18 cellular contexts compared by ENCODE assay signal in the genomic region with DNA sequence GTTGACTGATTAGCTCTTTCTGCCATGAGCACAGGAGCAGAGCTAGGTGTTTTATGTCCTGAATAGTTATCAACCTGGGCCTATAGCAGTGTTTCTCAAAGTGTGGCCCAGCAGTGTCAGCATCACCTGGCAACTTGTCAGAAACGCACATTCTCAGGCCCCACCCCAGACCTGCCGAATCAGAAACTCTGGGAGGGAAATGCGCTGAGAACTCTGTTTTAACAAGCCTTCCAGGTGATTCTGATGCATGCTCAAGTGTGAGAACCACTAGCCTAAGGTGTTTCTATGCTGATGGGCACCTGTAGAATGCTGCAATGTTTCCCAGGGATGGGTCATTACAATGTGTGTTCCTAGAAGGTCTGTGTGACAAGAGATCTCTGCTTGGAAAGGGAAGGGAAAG.
A peak's percentile ranks its signal among the peaks of the same experiment; 100 is the strongest.
DNase-seq lines count a peak whose midpoint lies in the region; FAIRE-seq and TF ChIP-seq lines count a peak whose summit lies in the region.
"Had no signal": no experiment of that assay in that cellular context is flagged by ENCODE, and none has a peak within 500 bp of the region (broad histone marks: within the 10 kb centered on the region; RNA-seq: fewer than 3 reads in every experiment).

No MANE protein-coding gene starts in this region.

- no peaks in the 10 kb centered on the region for H3K27me3 ChIP-seq in bronchial epithelial cell (ENCODE audit: control insufficient read depth, insufficient read depth, low read length)

- TF ChIP-seq CTCF in bronchial epithelial cell (IDR thresholded peaks at IDR 0.05; ENCODE audit: insufficient read depth, low read length, severe bottlenecking) (no peak), epithelial cell of esophagus (IDR thresholded peaks at IDR 0.05; ENCODE audit: insufficient read depth, low read depth, low read length, missing control alignments) (no peak), chondrocyte (IDR thresholded peaks at IDR 0.05) (no peak)

- H3K27ac Mint-ChIP-seq in chondrocyte (ENCODE audit: unreplicated experiment), result no peak overlapping the region
- H3K27ac Mint-ChIP-seq: CD4-positive, alpha-beta memory T cell; GM23338 had no signal

- peaks cover 22% of the 10 kb centered on the region for H3K9me3 Mint-ChIP-seq in chondrocyte (ENCODE audit: low read depth)

- H3K36me3 ChIP-seq in bronchial epithelial cell (ENCODE audit: control insufficient read depth, insufficient read depth, low read length), result no peaks in the 10 kb centered on the region
- H3K36me3 ChIP-seq: HAP-1 had no signal

- FAIRE-seq in bronchial epithelial cell (lab: Jason Lieb, UNC), result no peak
- FAIRE-seq: GM12891, GM18507, H54 had no signal

- no peak overlapping the region for H3K4me3 Mint-ChIP-seq in chondrocyte (ENCODE audit: unreplicated experiment)
- H3K4me3 Mint-ChIP-seq: CD4-positive, alpha-beta memory T cell; GM23338 had no signal

- no peaks in the 10 kb centered on the region for H3K4me1 Mint-ChIP-seq in chondrocyte (ENCODE audit: low read depth)
- H3K4me1 Mint-ChIP-seq: CD4-positive, alpha-beta memory T cell had no signal

- H3K36me3 Mint-ChIP-seq in chondrocyte (ENCODE audit: low read depth), result no peaks in the 10 kb centered on the region
- H3K36me3 Mint-ChIP-seq: CD4-positive, alpha-beta memory T cell had no signal

- DNase-seq in RPMI8226 (peak; percentile 23), bronchial epithelial cell (ENCODE audit: low read depth) (peak; percentile 13), epithelial cell of esophagus (ENCODE audit: low read depth) (peak; percentile 52), HPDE6-E6E7 (ENCODE audit: extremely low spot score) (no peak), chondrocyte (ENCODE audit: low spot score) (no peak)
- no peak for DNase-seq in activated naive CD4-positive, alpha-beta T cell treated with anti-CD3 and anti-CD28 coated beads, Interleukin-2, amount 50 U/mL, for 16 hours
- DNase-seq: C1 segment of cervical spinal cord; Calu3; CD4-positive, alpha-beta memory T cell; COR-L47; DMS53; DMS79 treated with DMSO at 0.1 percent for 48 hours; GF-D8 had no signal

- H3K27me3 Mint-ChIP-seq in chondrocyte (ENCODE audit: low read depth), result peaks cover 2% of the 10 kb centered on the region
- H3K27me3 Mint-ChIP-seq: CD4-positive, alpha-beta memory T cell had no signal

- H3K4me3 ChIP-seq in bronchial epithelial cell (ENCODE audit: low read depth, low read length), result no peak overlapping the region
- H3K4me3 ChIP-seq in epithelial cell of esophagus (ENCODE audit: low read length), result no peak overlapping the region
- H3K4me3 ChIP-seq: GM23338, HAP-1 had no signal

Comparison
In these comparisons a context has a peak if more than half of its experiments do, and no peak if none do; other contexts are left out.
1. DNase-seq: peak in RPMI8226 (single experiment), bronchial epithelial cell (single experiment) and epithelial cell of esophagus (single experiment); none in HPDE6-E6E7 (single experiment), chondrocyte (single experiment) and activated naive CD4-positive, alpha-beta T cell treated with anti-CD3 and anti-CD28 coated beads, Interleukin-2, amount 50 U/mL, for 16 hours (single experiment).